ENCODE assay signal across 24 cellular contexts in genomic region chr5:15844253-15844652, GRCh38.
DNase-seq lines count a peak whose midpoint lies in the region; ATAC-seq and TF ChIP-seq lines count a peak whose summit lies in the region.
"Had no signal": no experiment of that assay in that cellular context is flagged by ENCODE, and none has a peak within 500 bp of the region (broad histone marks: within the 10 kb centered on the region; RNA-seq: fewer than 3 reads in every experiment).

No MANE protein-coding gene starts in this region.

- no peak overlapping the region for H3K27ac ChIP-seq in heart right ventricle
- H3K27ac ChIP-seq: BLaER1 treated with 17β-estradiol and CSF1 and Interleukin-3, amounts not matched to agents 10 nM and 100 nM; RWPE1 had no signal

- no peaks in the 10 kb centered on the region for H3K27me3 ChIP-seq in heart right ventricle
- H3K27me3 ChIP-seq: BLaER1 treated with 17β-estradiol and CSF1 and Interleukin-3, amounts not matched to agents 10 nM and 100 nM had no signal

- peaks cover 0 to 9% (median 0%) of the 10 kb centered on the region in 9 donors for H3K4me1 ChIP-seq in heart right ventricle
- H3K4me1 ChIP-seq: BLaER1 treated with 17β-estradiol and CSF1 and Interleukin-3, amounts not matched to agents 10 nM and 100 nM; Caco-2 had no signal

- DNase-seq in heart right ventricle = no peak
- DNase-seq in cardiac septum (ENCODE audit: low spot score) = no peak
- peak; percentile 0 for DNase-seq in LHCN-M2 (ENCODE audit: low read depth)
- DNase-seq in cerebellar nuclear complex (lab: John Stamatoyannopoulos, UW) = peak; percentile 65 to 68
- DNase-seq in kidney glomerular epithelial cell (lab: John Stamatoyannopoulos, UW) = peak; percentile 4
- no peak for DNase-seq in ACHN
- DNase-seq in AG08396 (ENCODE audit: low spot score) = no peak
- no peak for DNase-seq in NCI-H748 (lab: John Stamatoyannopoulos, UW; ENCODE audit: unreplicated experiment)
- DNase-seq: Caco-2; CD4-positive, alpha-beta memory T cell; DMS 273 treated with DMSO at 0.1 percent for 48 hours; DMS79 treated with DMSO at 0.1 percent for 48 hours; GOT3; IMR-90; Karpas-422; NCI-H1694; NCI-H2081; NCI-H2171; NCI-H345; NCI-H524; PC-3 had no signal

- no peaks in the 10 kb centered on the region for H3K36me3 ChIP-seq in heart right ventricle
- H3K36me3 ChIP-seq: BLaER1 treated with 17β-estradiol and CSF1 and Interleukin-3, amounts not matched to agents 10 nM and 100 nM had no signal

- H3K9me3 ChIP-seq in heart right ventricle = peaks cover 0 to 20% (median 0%) of the 10 kb centered on the region in 11 donors

- 42 to 54% methylated on average over 4 of the region's 4 CpGs for WGBS in heart right ventricle, 2 donors

- TF ChIP-seq CTCF in heart right ventricle (IDR thresholded peaks at IDR 0.05) = no peak

- H3K4me3 ChIP-seq in heart right ventricle = no peak overlapping the region
- H3K4me3 ChIP-seq: BLaER1 treated with 17β-estradiol and CSF1 and Interleukin-3, amounts not matched to agents 10 nM and 100 nM had no signal

- peak in 5 of 8 donors; percentile 31 to 55 (median 55) for ATAC-seq in heart right ventricle
- ATAC-seq: HCT116, PC-3 had no signal

- intact Hi-C loops in heart right ventricle (cut with DNase I) (no loop called here), cardiac septum (cut with DNase I) (no loop called here)

- in situ Hi-C loops in ACHN (cut with HindIII; ENCODE audit: low pct_ligation_motif_present, low pct_unique_long_range_greater_than_20kb, low sequenced_read_pairs) = no loop called here

Comparison
In these comparisons a context has a peak if more than half of its experiments do, and no peak if none do; other contexts are left out.
1. DNase-seq: peak in LHCN-M2 (single experiment), cerebellar nuclear complex (2 of 2) and kidney glomerular epithelial cell (single experiment); none in heart right ventricle (0 of 2), cardiac septum (single experiment), ACHN (single experiment), AG08396 (single experiment) and NCI-H748 (single experiment).